Comparison of ENCODE assay signal across 10 cellular contexts in the genomic region with DNA sequence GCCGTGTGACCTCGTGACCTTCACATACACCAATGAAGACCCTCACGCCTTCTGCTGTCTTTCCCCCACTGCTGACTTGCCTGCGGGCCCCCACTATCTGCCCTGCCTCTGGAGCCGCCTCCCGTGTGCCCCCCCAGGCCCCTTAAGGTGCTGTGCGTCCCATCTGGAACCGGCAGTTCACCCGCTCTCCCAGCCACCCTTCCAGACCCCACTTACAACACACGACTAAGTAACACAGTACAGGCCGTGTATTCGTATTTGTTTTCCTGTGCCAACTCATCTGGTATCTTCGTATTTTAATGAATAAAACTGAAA. TPM values are rescaled to one million over a fixed set of nuclear protein-coding genes. Genes with fewer than 3 reads are reported as not detected.
A peak's percentile ranks its signal among the peaks of the same experiment; 100 is the strongest.
DNase-seq lines count a peak whose midpoint lies in the region; TF ChIP-seq lines count a peak whose summit lies in the region.
"Had no signal": no experiment of that assay in that cellular context is flagged by ENCODE, and none has a peak within 500 bp of the region (broad histone marks: within the 10 kb centered on the region; RNA-seq: fewer than 3 reads in every experiment).

No MANE protein-coding gene starts in this region.

- H3K4me3 ChIP-seq in OCI-LY3 (ENCODE audit: low read length) (peak overlapping the region; percentile 57), suprapubic skin (peak overlapping the region; percentile 33)
- H3K4me3 ChIP-seq: SK-N-MC had no signal

- H3K9me3 Mint-ChIP-seq in activated T-cell treated with anti-CD3 and anti-CD28 coated beads, Interleukin-2, amount 50 U/mL, for 24 hours: no peaks in the 10 kb centered on the region
- no peaks in the 10 kb centered on the region for H3K9me3 Mint-ChIP-seq in endothelial cell (ENCODE audit: unreplicated experiment)

- TF ChIP-seq CTCF in OCI-LY3 (IDR thresholded peaks at IDR 0.05; ENCODE audit: low read depth, low read length) (no peak), endothelial cell (IDR thresholded peaks at IDR 0.05; ENCODE audit: unreplicated experiment) (no peak), suprapubic skin (IDR thresholded peaks at IDR 0.05) (no peak)

- H3K27me3 ChIP-seq in OCI-LY3 (ENCODE audit: low read depth, low read length): no peaks in the 10 kb centered on the region
- H3K27me3 ChIP-seq in suprapubic skin: peaks cover under 1% of the 10 kb centered on the region

- peaks cover 20% of the 10 kb centered on the region for H3K36me3 ChIP-seq in OCI-LY3 (replicated peaks; ENCODE audit: low read depth, low read length)
- peaks cover 40% of the 10 kb centered on the region for H3K36me3 ChIP-seq in suprapubic skin

- no peaks in the 10 kb centered on the region for H3K79me2 ChIP-seq in OCI-LY3 (ENCODE audit: low read length)

- peaks cover 63% of the 10 kb centered on the region for H3K4me1 Mint-ChIP-seq in activated T-cell treated with anti-CD3 and anti-CD28 coated beads, Interleukin-2, amount 50 U/mL, for 24 hours (ENCODE audit: low read depth)
- peaks cover 16% of the 10 kb centered on the region for H3K4me1 Mint-ChIP-seq in endothelial cell (ENCODE audit: unreplicated experiment)

- peak overlapping the region; percentile 59 for H3K4me3 Mint-ChIP-seq in activated T-cell treated with anti-CD3 and anti-CD28 coated beads, Interleukin-2, amount 50 U/mL, for 24 hours
- peak overlapping the region; percentile 27 for H3K4me3 Mint-ChIP-seq in endothelial cell (ENCODE audit: unreplicated experiment)

- peak overlapping the region; percentile 90 for H3K27ac Mint-ChIP-seq in activated T-cell treated with anti-CD3 and anti-CD28 coated beads, Interleukin-2, amount 50 U/mL, for 24 hours
- H3K27ac Mint-ChIP-seq in endothelial cell (ENCODE audit: unreplicated experiment): no peak overlapping the region

- no peaks in the 10 kb centered on the region for H4K20me1 ChIP-seq in OCI-LY3 (ENCODE audit: insufficient read depth, low read length)

- TF ChIP-seq POLR2A in suprapubic skin (IDR thresholded peaks at IDR 0.05): no peak

- POLR2A ChIA-PET in HEK293T (lab: Yijun Ruan, JAX): no interaction called here

- H3K9me3 ChIP-seq in OCI-LY3 (ENCODE audit: insufficient read depth, low read length) (peaks cover 7% of the 10 kb centered on the region; the same call in 1 of the 2 replicates), suprapubic skin (no peaks in the 10 kb centered on the region)

- no peak for TF ChIP-seq EP300 in suprapubic skin (IDR thresholded peaks at IDR 0.05)

- H3K36me3 Mint-ChIP-seq in activated T-cell treated with anti-CD3 and anti-CD28 coated beads, Interleukin-2, amount 50 U/mL, for 24 hours (ENCODE audit: low read depth): peaks cover 50% of the 10 kb centered on the region
- peaks cover 21% of the 10 kb centered on the region for H3K36me3 Mint-ChIP-seq in endothelial cell (ENCODE audit: low read depth, unreplicated experiment)

- WGBS in suprapubic skin: 37% methylated on average over 13 of the region's 13 CpGs

- H2AFZ ChIP-seq in OCI-LY3 (ENCODE audit: low read depth, low read length): no peak overlapping the region

- H3K9ac ChIP-seq in OCI-LY3 (ENCODE audit: low read length): peak overlapping the region; percentile 67; the same call in 1 of the 2 replicates

- peak overlapping the region; percentile 71 for H3K4me2 ChIP-seq in OCI-LY3 (ENCODE audit: low read length)

- CTCF ChIA-PET in HEK293T (lab: Yijun Ruan, JAX): no interaction called here

- H3K27me3 Mint-ChIP-seq in activated T-cell treated with anti-CD3 and anti-CD28 coated beads, Interleukin-2, amount 50 U/mL, for 24 hours: no peaks in the 10 kb centered on the region
- peaks cover 9% of the 10 kb centered on the region for H3K27me3 Mint-ChIP-seq in endothelial cell (ENCODE audit: unreplicated experiment)

- H3K4me1 ChIP-seq in OCI-LY3 (ENCODE audit: low read length) (peaks cover 53% of the 10 kb centered on the region), suprapubic skin (peaks cover 12% of the 10 kb centered on the region)

- peak overlapping the region; percentile 92 for H3K27ac ChIP-seq in OCI-LY3 (ENCODE audit: low read length)
- H3K27ac ChIP-seq in suprapubic skin: no peak overlapping the region
- H3K27ac ChIP-seq: SK-N-MC had no signal

- no peak for DNase-seq in activated T-cell treated with anti-CD3 and anti-CD28 coated beads, Interleukin-2, amount 50 U/mL, for 24 hours
- no peak for DNase-seq in activated T-cell treated with anti-CD3 and anti-CD28 coated beads, Interleukin-2, amount 50 U/mL, for 1 hour
- DNase-seq in endothelial cell (ENCODE audit: low spot score) (no peak), suprapubic skin (ENCODE audit: low spot score in 2 of 2) (peak in 1 of 2 donors; percentile 52), NCI-H2196 treated with DMSO at 0.1 percent for 48 hours (lab: John Stamatoyannopoulos, UW; ENCODE audit: unreplicated experiment) (no peak), NCI-H526 (lab: John Stamatoyannopoulos, UW) (no peak), HEK293T (ENCODE audit: extremely low spot score) (no peak)

TF ChIP-seq in HEK293T, 16 proteins besides CTCF, POLR2A, EP300 and RAD21:
- TF ChIP-seq ZNF384 (IDR thresholded peaks at IDR 0.05) (no peak), FOXM1 (IDR thresholded peaks at IDR 0.05; ENCODE audit: borderline replicate concordance) (no peak), LEF1 (IDR thresholded peaks at IDR 0.05; ENCODE audit: borderline replicate concordance) (no peak), SP1 (IDR thresholded peaks at IDR 0.05) (no peak)

RNA-seq across cellular contexts. Expression of a gene that starts 21.7 kb away (rescaled TPM):
- total RNA-seq in endothelial cell (ENCODE audit: unreplicated experiment): 0.28 TPM
- total RNA-seq in suprapubic skin: not detected
- total RNA-seq: endothelial cell of umbilical vein had no signal

RNA-seq across cellular contexts. Expression of a gene that starts 28.4 kb away (rescaled TPM):
- total RNA-seq in endothelial cell (ENCODE audit: unreplicated experiment) (86.6 TPM), suprapubic skin (100 to 1,000 TPM in 1 of 4 donors, 10 to 100 TPM in 3; 62.6 to 132 (median 93.5) TPM)
